Comparison of ENCODE assay signal across 11 cellular contexts in the genomic region with DNA sequence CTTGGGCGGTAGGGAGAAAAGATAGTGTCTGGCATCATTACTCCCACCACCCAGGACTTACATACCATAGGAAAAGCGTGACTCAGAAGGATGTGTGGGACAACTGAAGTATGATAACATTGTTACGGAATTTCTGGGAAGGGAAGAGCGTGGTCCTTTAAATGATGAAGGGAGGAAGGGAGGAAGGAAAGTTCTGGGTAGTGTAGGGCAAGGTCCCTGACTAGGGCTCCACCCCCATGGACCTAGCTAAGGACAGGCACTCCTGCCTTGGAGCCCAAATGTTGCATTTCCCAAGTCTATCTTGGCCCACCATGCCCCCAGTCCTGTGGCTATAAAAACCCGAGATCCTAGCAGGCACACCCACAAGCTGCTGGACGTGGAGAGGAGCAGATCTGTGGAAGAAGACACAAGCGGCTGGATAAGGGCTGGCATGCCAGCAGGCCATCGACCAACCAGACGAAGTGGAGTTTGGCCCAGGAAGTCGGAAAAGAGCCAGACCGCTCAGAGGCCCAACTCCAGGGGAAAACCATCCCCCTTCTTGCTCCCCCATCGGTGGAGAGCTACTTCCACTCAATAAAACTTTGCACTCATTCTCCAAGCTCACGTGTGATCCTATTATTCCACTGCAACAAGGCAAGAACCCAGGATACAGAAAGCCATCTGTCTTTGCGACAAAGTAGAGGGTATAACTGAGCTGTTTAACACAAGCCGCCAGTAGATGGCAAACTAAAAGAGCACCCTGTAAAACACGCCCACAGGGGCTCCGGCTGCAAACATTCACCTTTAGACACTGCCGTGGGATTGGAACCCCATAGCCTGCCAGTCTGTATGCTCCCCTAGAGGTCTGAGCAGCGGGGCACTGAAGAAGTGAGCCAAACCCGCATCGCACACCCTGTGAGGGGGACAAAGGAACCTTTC. TPM values are rescaled to one million over a fixed set of nuclear protein-coding genes. Genes with fewer than 3 reads are reported as not detected.
DNase-seq lines count a peak whose midpoint lies in the region; ATAC-seq and TF ChIP-seq lines count a peak whose summit lies in the region.
"Had no signal": no experiment of that assay in that cellular context is flagged by ENCODE, and none has a peak within 500 bp of the region (broad histone marks: within the 10 kb centered on the region; RNA-seq: fewer than 3 reads in every experiment).

No MANE protein-coding gene starts in this region.

- no peak overlapping the region for H3K9ac ChIP-seq in HCT116 (ENCODE audit: low read length)

- peak overlapping the region; percentile 83 for H2AFZ ChIP-seq in HCT116 (ENCODE audit: low read depth, low read length, poor library complexity, severe bottlenecking)
- no peak overlapping the region for H2AFZ ChIP-seq in hepatocyte

- H3K79me2 ChIP-seq in HCT116 (ENCODE audit: insufficient read depth, low read length) (no peaks in the 10 kb centered on the region), hepatocyte (no peaks in the 10 kb centered on the region)

- DNase-seq in AG04449 (ENCODE audit: low read depth, low spot score) (peak; percentile 38), HCT116 (ENCODE audit: low read depth, low spot score) (no peak), SK-MEL-5 (ENCODE audit: low read depth, low spot score) (peak; percentile 46), hepatocyte (ENCODE audit: low spot score) (peak; percentile 7)
- no peak for DNase-seq in CD4-positive, alpha-beta T cell
- no peak for DNase-seq in activated CD8-positive, alpha-beta memory T cell treated with anti-CD3 and anti-CD28 coated beads, Interleukin-2, amount 10 ng/mL, durations not matched to agents 7 days and 5 days
- DNase-seq: activated naive CD4-positive, alpha-beta T cell; NCI-H748 treated with DMSO at 0.1 percent for 48 hours had no signal

- no peaks in the 10 kb centered on the region for H3K36me3 Mint-ChIP-seq in CD4-positive, alpha-beta T cell (ENCODE audit: low read depth)
- no peaks in the 10 kb centered on the region for H3K36me3 Mint-ChIP-seq in activated CD8-positive, alpha-beta memory T cell treated with anti-CD3 and anti-CD28 coated beads, Interleukin-2, amount 10 ng/mL, durations not matched to agents 7 days and 5 days

- intact Hi-C loops in HCT116 (cut with micrococcal nuclease), result no loop called here
- intact Hi-C loops in CD4-positive, alpha-beta T cell (cut with DNase I, micrococcal nuclease), result no loop called here

- in situ Hi-C loops in SK-MEL-5 (cut with HindIII; ENCODE audit: low pct_unique_long_range_greater_than_20kb, low sequenced_read_pairs), result no loop called here

- RAD21 ChIA-PET in HCT116 (lab: Charles Lee; ENCODE audit: low non-redundant PET in 1 of 2, low total read pairs in 2 of 2, uncharacterized antibody in 2 of 2, unreplicated experiment in 2 of 2), result no interaction called here

- H4K20me1 ChIP-seq in HCT116 (ENCODE audit: insufficient read depth) (no peaks in the 10 kb centered on the region), hepatocyte (ENCODE audit: insufficient read depth, poor library complexity, severe bottlenecking) (no peaks in the 10 kb centered on the region)

- no peaks in the 10 kb centered on the region for H3K4me1 Mint-ChIP-seq in CD4-positive, alpha-beta T cell (ENCODE audit: low read depth)
- H3K4me1 Mint-ChIP-seq in activated CD8-positive, alpha-beta memory T cell treated with anti-CD3 and anti-CD28 coated beads, Interleukin-2, amount 10 ng/mL, durations not matched to agents 7 days and 5 days, result no peaks in the 10 kb centered on the region

- TF ChIP-seq POLR2A in HCT116 (IDR thresholded peaks at IDR 0.05; ENCODE audit: borderline replicate concordance, extremely low read depth, insufficient read depth, insufficient read length), result no peak

- WGBS in hepatocyte (ENCODE audit: low lambda C conversion rate, missing lambda C conversion rate), result 78% methylated on average over 21 of the region's 21 CpGs

- H3K4me3 ChIP-seq in AG04449 (ENCODE audit: low read depth, low read length) (no peak overlapping the region), HCT116 (replicated peaks in 1 of 2; ENCODE audit: low read depth in 1 of 2, low read length in 2 of 2) (no peak overlapping the region), hepatocyte (no peak overlapping the region)

- no peak for TF ChIP-seq CTCF in AG04449 (IDR thresholded peaks at IDR 0.05; ENCODE audit: insufficient read depth, low read length, missing control alignments)
- TF ChIP-seq CTCF in HCT116 (IDR thresholded peaks at IDR 0.05 in 2 of 3, conservative IDR thresholded peaks at IDR 0.05 in 1 of 3; ENCODE audit: borderline replicate concordance in 1 of 3, insufficient read depth in 1 of 3, low read depth in 2 of 3, low read length in 2 of 3), result peak in 2 of 3 experiments; percentile 41; a peak in 3 of 6 replicates
- no peak for TF ChIP-seq CTCF in hepatocyte (IDR thresholded peaks at IDR 0.05; ENCODE audit: poor library complexity)
- no peak for TF ChIP-seq CTCF in CD4-positive, alpha-beta T cell (IDR thresholded peaks at IDR 0.05)

- H3K27ac ChIP-seq in HCT116 (ENCODE audit: low read depth, low read length) (no peak overlapping the region), hepatocyte (no peak overlapping the region)
- no peak overlapping the region for H3K27ac ChIP-seq in CD4-positive, alpha-beta T cell (ENCODE audit: low read depth, low read length)
- H3K27ac ChIP-seq: C4-2B had no signal

- H3K27me3 Mint-ChIP-seq in CD4-positive, alpha-beta T cell, result no peaks in the 10 kb centered on the region
- peaks cover 2% of the 10 kb centered on the region for H3K27me3 Mint-ChIP-seq in activated CD8-positive, alpha-beta memory T cell treated with anti-CD3 and anti-CD28 coated beads, Interleukin-2, amount 10 ng/mL, durations not matched to agents 7 days and 5 days

- H3K9me3 Mint-ChIP-seq in CD4-positive, alpha-beta T cell, result no peaks in the 10 kb centered on the region
- no peaks in the 10 kb centered on the region for H3K9me3 Mint-ChIP-seq in activated CD8-positive, alpha-beta memory T cell treated with anti-CD3 and anti-CD28 coated beads, Interleukin-2, amount 10 ng/mL, durations not matched to agents 7 days and 5 days (ENCODE audit: low read depth)

- no peaks in the 10 kb centered on the region for H3K9me3 ChIP-seq in HCT116 (ENCODE audit: control insufficient read depth in 1 of 2, insufficient read depth in 1 of 2, low read depth in 1 of 2, low read length in 2 of 2)
- no peaks in the 10 kb centered on the region for H3K9me3 ChIP-seq in hepatocyte (ENCODE audit: low read depth)
- H3K9me3 ChIP-seq in CD4-positive, alpha-beta T cell (ENCODE audit: control insufficient read depth, low read length), result no peaks in the 10 kb centered on the region

- H3K27ac Mint-ChIP-seq in CD4-positive, alpha-beta T cell, result no peak overlapping the region
- H3K27ac Mint-ChIP-seq in activated CD8-positive, alpha-beta memory T cell treated with anti-CD3 and anti-CD28 coated beads, Interleukin-2, amount 10 ng/mL, durations not matched to agents 7 days and 5 days, result no peak overlapping the region

- H3K4me1 ChIP-seq in HCT116 (ENCODE audit: control insufficient read depth in 1 of 2, insufficient read depth in 2 of 2, low read length in 2 of 2) (peaks cover 3 to 19% of the 10 kb centered on the region in 2 experiments; a peak in 2 of 4 replicates), hepatocyte (ENCODE audit: insufficient read depth) (no peaks in the 10 kb centered on the region)

- peak overlapping the region; percentile 29 for H3K4me2 ChIP-seq in HCT116 (ENCODE audit: low read length)
- H3K4me2 ChIP-seq in hepatocyte, result no peak overlapping the region

- H3K4me3 Mint-ChIP-seq in CD4-positive, alpha-beta T cell, result no peak overlapping the region
- H3K4me3 Mint-ChIP-seq in activated CD8-positive, alpha-beta memory T cell treated with anti-CD3 and anti-CD28 coated beads, Interleukin-2, amount 10 ng/mL, durations not matched to agents 7 days and 5 days, result no peak overlapping the region

- POLR2A ChIA-PET in AG04449 (lab: Yijun Ruan, JAX), result no interaction called here
- POLR2A ChIA-PET in HCT116 (lab: Charles Lee), result no interaction called here
- POLR2A ChIA-PET in CD4-positive, alpha-beta T cell (lab: Charles Lee), result no interaction called here

- CTCF ChIA-PET in AG04449 (lab: Yijun Ruan, JAX), result interaction anchor here (0.8 to 2.1 kb wide), 4 partner anchors 15 to 97 kb away, joined by 3 to 12 read pairs (median 4); a partner anchor contains a TSS
- CTCF ChIA-PET in HCT116 (lab: Charles Lee), result interaction anchor here (1.2 to 1.4 kb wide), 2 partner anchors 8 to 15 kb away, joined by 4 read pairs; no protein-coding TSS in a partner anchor
- CTCF ChIA-PET in CD4-positive, alpha-beta T cell (lab: Charles Lee), result interaction anchor here (0.7 kb wide), 1 partner anchor 90 kb away, joined by 3 read pairs; no protein-coding TSS in a partner anchor
- CTCF ChIA-PET in activated CD8-positive, alpha-beta memory T cell treated with anti-CD3 and anti-CD28 coated beads, Interleukin-2, amount 10 ng/mL, durations not matched to agents 7 days and 5 days (lab: Charles Lee), result no interaction called here

- H3K36me3 ChIP-seq in HCT116 (ENCODE audit: control insufficient read depth in 1 of 2, insufficient read depth in 2 of 2, low read length in 2 of 2), result no peaks in the 10 kb centered on the region
- H3K36me3 ChIP-seq in hepatocyte (replicated peaks; ENCODE audit: insufficient read depth, low read depth), result no peaks in the 10 kb centered on the region

- no TSS peak for BruUV-seq in HCT116 (replicated peaks; lab: Mats Ljungman, UMichigan)

- no peak for TF ChIP-seq RAD21 in HCT116 (IDR thresholded peaks at IDR 0.05; ENCODE audit: low read depth)

- H3K27me3 ChIP-seq in HCT116 (ENCODE audit: insufficient read depth, low read length) (no peaks in the 10 kb centered on the region), hepatocyte (no peaks in the 10 kb centered on the region)
- no peaks in the 10 kb centered on the region for H3K27me3 ChIP-seq in CD4-positive, alpha-beta T cell (ENCODE audit: control insufficient read depth, insufficient read depth, low read length)

- H3K9me2 ChIP-seq in HCT116 (ENCODE audit: insufficient read depth), result no peaks in the 10 kb centered on the region
- no peaks in the 10 kb centered on the region for H3K9me2 ChIP-seq in hepatocyte (replicated peaks; ENCODE audit: insufficient read depth)

- ATAC-seq in HCT116 (peak; percentile 95), HG02642 (IDR thresholded peaks at IDR 0.05; ENCODE audit: poor library complexity, unreplicated experiment) (no peak)
- no peak for ATAC-seq in CD4-positive, alpha-beta T cell (ENCODE audit: poor library complexity)
- ATAC-seq in activated CD8-positive, alpha-beta memory T cell treated with anti-CD3 and anti-CD28 coated beads, Interleukin-2, amount 10 ng/mL, durations not matched to agents 7 days and 5 days, result no peak
- no peak for ATAC-seq in activated CD4-positive, CD25-positive, alpha-beta regulatory T cell treated with anti-CD3 and anti-CD28 coated beads, Interleukin-2, amount 50 U/mL, for 24 hours

RNA-seq across cellular contexts. Expression of a gene that starts 23.0 kb away (rescaled TPM):
- total RNA-seq in HCT116 (2021; ENCODE audit: unreplicated experiment) (57.1 TPM), hepatocyte (17.4 and 39.2 TPM in 2 replicates)
- polyA plus RNA-seq in HCT116 (2012), result 20.0 and 22.2 TPM in 2 replicates
- 42.0 and 43.0 TPM in 2 replicates for total RNA-seq in SK-MEL-5 (2014; rRNA removed; shearing (Covaris generic))
- 27.8 and 36.8 TPM in 2 replicates for polyA plus RNA-seq in SK-MEL-5 (2015; cell fraction: cytosol; rRNA removed)
- 3.1 and 6.1 TPM in 2 replicates for polyA plus RNA-seq in SK-MEL-5 (2015; cell fraction: nucleus; rRNA removed)
- polyA plus RNA-seq in hepatocyte, result 52.2 and 65.0 TPM in 2 replicates
- total RNA-seq in CD4-positive, alpha-beta T cell, result 100 to 1,000 TPM; 106 to 108 TPM
- total RNA-seq in activated CD8-positive, alpha-beta memory T cell treated with anti-CD3 and anti-CD28 coated beads, Interleukin-2, amount 10 ng/mL, durations not matched to agents 7 days and 5 days, result 10 to 100 TPM; 48.9 to 71.4 TPM

RNA-seq across cellular contexts. Expression of a gene that starts 45.8 kb away (rescaled TPM):
- total RNA-seq in HCT116 (2021; ENCODE audit: unreplicated experiment) (18.9 TPM), hepatocyte (24.8 and 28.2 TPM in 2 replicates)
- 11.0 and 12.4 TPM in 2 replicates for polyA plus RNA-seq in HCT116 (2012)
- total RNA-seq in SK-MEL-5 (2014; rRNA removed; shearing (Covaris generic)), result 34.1 and 41.3 TPM in 2 replicates
- polyA plus RNA-seq in SK-MEL-5 (2015; cell fraction: cytosol; rRNA removed), result 22.2 and 25.1 TPM in 2 replicates
- polyA plus RNA-seq in SK-MEL-5 (2015; cell fraction: nucleus; rRNA removed), result 4.6 and 11.4 TPM in 2 replicates
- polyA plus RNA-seq in hepatocyte, result 19.4 and 24.1 TPM in 2 replicates
- 10 to 100 TPM in 1 of 2 experiments, 1 to 10 TPM in 1; 8.9 to 11.6 TPM for total RNA-seq in CD4-positive, alpha-beta T cell
- 10 to 100 TPM; 16.5 to 16.6 TPM for total RNA-seq in activated CD8-positive, alpha-beta memory T cell treated with anti-CD3 and anti-CD28 coated beads, Interleukin-2, amount 10 ng/mL, durations not matched to agents 7 days and 5 days

Comparison
In these comparisons a context has a peak if more than half of its experiments do, and no peak if none do; other contexts are left out.
1. DNase-seq: peak in AG04449 (single experiment), SK-MEL-5 (single experiment) and hepatocyte (single experiment); none in HCT116 (single experiment), CD4-positive, alpha-beta T cell (0 of 10) and activated CD8-positive, alpha-beta memory T cell treated with anti-CD3 and anti-CD28 coated beads, Interleukin-2, amount 10 ng/mL, durations not matched to agents 7 days and 5 days (single experiment).
2. CTCF ChIP-seq: peak in HCT116 (2 of 3); none in AG04449 (single experiment), hepatocyte (single experiment) and CD4-positive, alpha-beta T cell (single experiment).